In the genomic region with DNA sequence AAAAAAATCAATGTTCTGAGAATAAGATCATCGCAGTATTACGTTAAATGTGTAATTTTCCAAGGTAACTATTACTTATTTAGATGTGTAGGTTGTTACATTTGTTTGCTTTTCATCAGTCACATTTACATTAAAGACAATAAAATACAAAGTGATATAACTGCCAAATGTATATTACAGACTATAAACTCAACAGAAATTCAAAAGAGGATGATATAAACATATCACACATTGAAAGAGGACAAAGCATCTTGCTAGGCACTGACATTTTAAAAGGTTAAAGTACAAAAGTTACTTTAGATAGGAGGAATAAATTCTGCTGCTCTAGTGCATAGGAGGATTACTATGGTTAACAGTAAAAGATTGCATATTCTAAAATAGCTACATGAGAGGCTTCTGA, we compare ENCODE assay signal across 22 cellular contexts.
"Had no signal": no experiment of that assay in that cellular context is flagged by ENCODE, and none has a peak within 500 bp of the region (broad histone marks: within the 10 kb centered on the region; RNA-seq: fewer than 3 reads in every experiment).

No MANE protein-coding gene starts in this region.

- H3K27me3 Mint-ChIP-seq: activated CD4-positive, alpha-beta T cell treated with anti-CD3 and anti-CD28 coated beads, Interleukin-2, amount 10 ng/mL, durations not matched to agents 7 days and 5 days; activated naive CD8-positive, alpha-beta T cell; activated T-cell treated with anti-CD3 and anti-CD28 coated beads, Interleukin-2, amount 50 U/mL, for 24 hours; T-helper 17 cell had no signal

- H3K9me3 ChIP-seq: adrenal gland had no signal

- H3K27ac Mint-ChIP-seq: activated CD4-positive, alpha-beta memory T cell treated with anti-CD3 and anti-CD28 coated beads for 36 hours; activated CD4-positive, alpha-beta T cell treated with anti-CD3 and anti-CD28 coated beads, Interleukin-2, amount 10 ng/mL, durations not matched to agents 7 days and 5 days; activated naive CD4-positive, alpha-beta T cell treated with anti-CD3 and anti-CD28 coated beads for 36 hours; activated naive CD8-positive, alpha-beta T cell; T-helper 17 cell had no signal

- DNase-seq: activated CD4-positive, alpha-beta memory T cell treated with anti-CD3 and anti-CD28 coated beads for 36 hours; activated CD4-positive, alpha-beta T cell treated with anti-CD3 and anti-CD28 coated beads, Interleukin-2, amount 10 ng/mL, durations not matched to agents 7 days and 5 days; activated CD4-positive, CD25-positive, alpha-beta regulatory T cell; activated gamma-delta T cell; activated naive CD4-positive, alpha-beta T cell treated with anti-CD3 and anti-CD28 coated beads for 36 hours; activated T-cell treated with anti-CD3 and anti-CD28 coated beads, Interleukin-2, amount 50 U/mL, for 24 hours; adrenal gland; anterior cingulate cortex; cerebellar nuclear complex; Kasumi-1; KBM-7; NCI-H1105 treated with DMSO at 0.1 percent for 48 hours; NCI-H1436 treated with DMSO at 0.1 percent for 48 hours; NCI-H187; NCI-H2081; NCI-H446; NCI-H524; NCI-H82; SIG-M5; T-helper 17 cell had no signal

- H3K27ac ChIP-seq: VCaP had no signal

- H3K36me3 ChIP-seq: adrenal gland had no signal

- H3K9me3 Mint-ChIP-seq: activated CD4-positive, alpha-beta memory T cell treated with anti-CD3 and anti-CD28 coated beads for 36 hours; activated naive CD4-positive, alpha-beta T cell treated with anti-CD3 and anti-CD28 coated beads for 36 hours; activated T-cell treated with anti-CD3 and anti-CD28 coated beads, Interleukin-2, amount 50 U/mL, for 24 hours had no signal

- H3K27me3 ChIP-seq: adrenal gland had no signal

- ATAC-seq: T-helper 17 cell had no signal

- H3K4me3 ChIP-seq: adrenal gland had no signal

- H3K4me3 Mint-ChIP-seq: activated CD4-positive, alpha-beta memory T cell treated with anti-CD3 and anti-CD28 coated beads for 36 hours; activated CD4-positive, alpha-beta T cell treated with anti-CD3 and anti-CD28 coated beads, Interleukin-2, amount 10 ng/mL, durations not matched to agents 7 days and 5 days; activated naive CD4-positive, alpha-beta T cell treated with anti-CD3 and anti-CD28 coated beads for 36 hours; activated naive CD8-positive, alpha-beta T cell; activated T-cell treated with anti-CD3 and anti-CD28 coated beads, Interleukin-2, amount 50 U/mL, for 24 hours; T-helper 17 cell had no signal
